ENCODE assay signal across 7 cellular contexts in the genomic region with DNA sequence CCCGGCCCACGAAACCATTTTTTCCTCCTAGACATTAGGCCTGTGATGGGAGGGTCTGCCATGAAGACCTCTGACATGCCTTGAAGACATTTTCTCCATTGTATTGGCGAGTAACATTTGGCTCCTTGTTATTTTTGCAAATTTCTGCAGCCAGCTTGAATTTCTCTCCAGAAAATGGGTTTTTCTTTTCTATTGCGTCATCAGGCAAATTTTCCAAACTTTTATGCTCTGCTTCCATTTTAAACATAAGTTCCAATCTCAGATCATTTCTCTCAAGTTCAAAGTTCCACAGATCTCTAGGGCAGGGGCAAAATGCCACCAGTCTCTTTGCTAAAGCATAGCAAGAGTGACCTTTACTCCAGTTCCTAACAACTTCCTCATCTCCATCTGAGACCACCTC. TPM values are rescaled to one million over a fixed set of nuclear protein-coding genes. Genes with fewer than 3 reads are reported as not detected.
DNase-seq lines count a peak whose midpoint lies in the region; ATAC-seq, FAIRE-seq and TF ChIP-seq lines count a peak whose summit lies in the region.
"Not testable (repeated sequence)": the region's sequence is repeated elsewhere in the genome, so short reads cannot be mapped to it uniquely, and the experiment has no call there.

No MANE protein-coding gene starts in this region.

- CTCF ChIA-PET in A549 (lab: Yijun Ruan, JAX); HEK293 (lab: Yijun Ruan, JAX); IMR-90 (lab: Yijun Ruan, JAX); K562 (lab: Yijun Ruan, JAX; ENCODE audit: low intra/inter-chr PET ratio); H1 (lab: Charles Lee; ENCODE audit: partially characterized antibody); HepG2 (lab: Yijun Ruan, JAX; ENCODE audit: low intra/inter-chr PET ratio, low total read pairs): not testable (repeated sequence)

- not testable (repeated sequence) for H3K36me3 ChIP-seq in HEK293 (ENCODE audit: control insufficient read depth in 2 of 2, insufficient read depth in 1 of 2, low read length in 2 of 2); IMR-90 (ENCODE audit: control insufficient read depth, insufficient read depth, low read length); K562 (ENCODE audit: control insufficient read depth, insufficient read depth, low read length); H1 (ENCODE audit: control insufficient read depth in 2 of 4, insufficient read depth in 4 of 4, low read length in 3 of 4); HepG2 (replicated peaks in 1 of 2; ENCODE audit: control insufficient read depth in 1 of 2, insufficient read depth in 2 of 2, low read length in 2 of 2)

- not testable (repeated sequence) for H3K27ac ChIP-seq in A549; HEK293 (ENCODE audit: extremely low read depth, low read depth, low read length); IMR-90 (ENCODE audit: insufficient read depth, low read length); K562 (ENCODE audit: extremely low read depth, low read depth, low read length); H1 (ENCODE audit: low read depth, low read length); HepG2 (ENCODE audit: extremely low read length, insufficient read depth, low read length)

- not testable (repeated sequence) for H4K91ac ChIP-seq in IMR-90 (ENCODE audit: insufficient read depth, low read depth, low read length); H1 (replicated peaks; ENCODE audit: insufficient read length, low read length)

- TF ChIP-seq POLR2A in A549 (IDR thresholded peaks at IDR 0.05; ENCODE audit: low read length); IMR-90 (IDR thresholded peaks at IDR 0.05; ENCODE audit: low read depth, low read length); K562 (conservative IDR thresholded peaks at IDR 0.05); H1 (IDR thresholded peaks at IDR 0.05; ENCODE audit: control extremely low read depth in 1 of 2, low read depth in 2 of 2, low read length in 2 of 2); HepG2 (IDR thresholded peaks at IDR 0.05; ENCODE audit: insufficient read depth in 1 of 2, low read depth in 2 of 2, low read length in 2 of 2): not testable (repeated sequence)

- TF ChIP-seq CTCF in A549 (IDR thresholded peaks at IDR 0.05); HEK293 (tag by site-specific recombination; IDR thresholded peaks at IDR 0.05); IMR-90 (conservative IDR thresholded peaks at IDR 0.05; ENCODE audit: low read depth, low read length); K562 (IDR thresholded peaks at IDR 0.05 in 2 of 3, conservative IDR thresholded peaks at IDR 0.05 in 1 of 3; ENCODE audit: insufficient read depth in 2 of 3, low read depth in 1 of 3, low read length in 3 of 3); H1 (IDR thresholded peaks at IDR 0.05; ENCODE audit: control extremely low read depth in 1 of 3, insufficient read depth in 1 of 3, low read depth in 1 of 3, low read length in 3 of 3); HepG2 (CRISPR knock-in tag; IDR thresholded peaks at IDR 0.05): not testable (repeated sequence)

- not testable (repeated sequence) for DNase-seq in A549 (ENCODE audit: low read depth in 1 of 2, low spot score in 1 of 2); IMR-90; activated naive CD8-positive, alpha-beta T cell treated with anti-CD3 and anti-CD28 coated beads for 36 hours; K562 (ENCODE audit: extremely low read depth in 1 of 4, low spot score in 3 of 4); H1 (ENCODE audit: low read depth in 1 of 2, low spot score in 2 of 2); HepG2 (ENCODE audit: low spot score)

- not testable (repeated sequence) for BruUV-seq in IMR-90 (replicated peaks; lab: Mats Ljungman, UMichigan); K562 (replicated peaks; lab: Mats Ljungman, UMichigan); HepG2 (replicated peaks; lab: Mats Ljungman, UMichigan)

- not testable (repeated sequence) for H2BK15ac ChIP-seq in IMR-90 (ENCODE audit: low read depth, low read length); H1 (ENCODE audit: low read length)

- TF ChIP-seq RAD21 in A549 (conservative IDR thresholded peaks at IDR 0.05 in 1 of 2, IDR thresholded peaks at IDR 0.05 in 1 of 2); IMR-90 (IDR thresholded peaks at IDR 0.05; ENCODE audit: low read length); K562 (CRISPR knock-in tag; conservative IDR thresholded peaks at IDR 0.05 in 1 of 2, IDR thresholded peaks at IDR 0.05 in 1 of 2); H1 (IDR thresholded peaks at IDR 0.05 in 1 of 2, conservative IDR thresholded peaks at IDR 0.05 in 1 of 2; ENCODE audit: low read depth in 2 of 2, low read length in 2 of 2); HepG2 (CRISPR knock-in tag; IDR thresholded peaks at IDR 0.05): not testable (repeated sequence)

- not testable (repeated sequence) for H2BK12ac ChIP-seq in H1 (ENCODE audit: low read depth, low read length)

- peaks cover 10% of the 10 kb centered on the region; the same call in 2 of the 3 replicates for H3K79me2 ChIP-seq in K562 (ENCODE audit: control insufficient read depth, insufficient read depth, low read length)
- H3K79me2 ChIP-seq in H1 (ENCODE audit: control insufficient read depth in 1 of 2, insufficient read depth in 2 of 2, low read length in 2 of 2); HepG2 (ENCODE audit: insufficient read depth, low read length): not testable (repeated sequence)

- not testable (repeated sequence) for H3K4me1 Mint-ChIP-seq in activated naive CD8-positive, alpha-beta T cell treated with anti-CD3 and anti-CD28 coated beads for 36 hours

- H3K4me2 ChIP-seq in A549; IMR-90 (ENCODE audit: low read depth, low read length); K562 (ENCODE audit: insufficient read depth, low read length); H1 (ENCODE audit: insufficient read depth in 1 of 2, low read depth in 2 of 2, low read length in 2 of 2); HepG2 (ENCODE audit: low read depth, low read length): not testable (repeated sequence)

- not testable (repeated sequence) for H3K4me1 ChIP-seq in A549; HEK293 (ENCODE audit: control insufficient read depth, insufficient read depth, low read length); IMR-90 (ENCODE audit: control insufficient read depth, insufficient read depth, low read length); K562 (replicated peaks in 1 of 2; ENCODE audit: control insufficient read depth in 2 of 2, insufficient read depth in 2 of 2, low read length in 2 of 2); H1 (replicated peaks in 1 of 4; ENCODE audit: control insufficient read depth in 3 of 4, insufficient read depth in 4 of 4, low read length in 3 of 4); HepG2 (ENCODE audit: insufficient read depth, low read length)

- not testable (repeated sequence) for H3K9ac ChIP-seq in IMR-90 (ENCODE audit: low read depth, low read length); K562 (ENCODE audit: insufficient read depth in 1 of 2, low read depth in 2 of 2, low read length in 2 of 2); H1 (replicated peaks in 1 of 4; ENCODE audit: extremely low read depth in 1 of 4, low read depth in 3 of 4, low read length in 3 of 4); HepG2 (ENCODE audit: insufficient read depth, low read depth, low read length)

- H3K4me3 Mint-ChIP-seq in activated naive CD8-positive, alpha-beta T cell treated with anti-CD3 and anti-CD28 coated beads for 36 hours: not testable (repeated sequence)

- H4K8ac ChIP-seq in IMR-90 (ENCODE audit: low read depth in 2 of 2, low read length in 2 of 2); H1 (ENCODE audit: extremely low read depth, insufficient read depth, low read length): not testable (repeated sequence)

- dilution Hi-C loops in IMR-90 (cut with HindIII; ENCODE audit: low sequenced_read_pairs, unreplicated experiment): not testable (repeated sequence)

- H3K27me3 Mint-ChIP-seq in activated naive CD8-positive, alpha-beta T cell treated with anti-CD3 and anti-CD28 coated beads for 36 hours: peaks cover 15% of the 10 kb centered on the region

- in situ Hi-C loops in IMR-90 (cut with MboI; ENCODE audit: low sequenced_read_pairs); K562 (cut with MboI); HepG2 (cut with HindIII; ENCODE audit: extremely low pct_ligation_motif_present, low pct_unique_long_range_greater_than_20kb): not testable (repeated sequence)

- ATAC-seq in A549; IMR-90 (ENCODE audit: low read depth); K562; HepG2: not testable (repeated sequence)

- not testable (repeated sequence) for TF ChIP-seq EP300 in A549 (IDR thresholded peaks at IDR 0.05); K562 (IDR thresholded peaks at IDR 0.05; ENCODE audit: low read length); H1 (IDR thresholded peaks at IDR 0.05; ENCODE audit: borderline replicate concordance in 1 of 2, low read depth in 2 of 2, low read length in 2 of 2); HepG2 (IDR thresholded peaks at IDR 0.05; ENCODE audit: low read depth in 2 of 2, low read length in 2 of 2); HepG2 (CRISPR knock-in tag; IDR thresholded peaks at IDR 0.05; ENCODE audit: borderline replicate concordance)

- not testable (repeated sequence) for H3K18ac ChIP-seq in IMR-90 (ENCODE audit: low read depth, low read length); H1 (ENCODE audit: extremely low read depth, low read length)

- peak overlapping the region; percentile 21 for H3K27ac Mint-ChIP-seq in activated naive CD8-positive, alpha-beta T cell treated with anti-CD3 and anti-CD28 coated beads for 36 hours

- H3K23ac ChIP-seq in IMR-90 (ENCODE audit: low read depth, low read length); H1 (ENCODE audit: insufficient read length): not testable (repeated sequence)

- H2AK5ac ChIP-seq in IMR-90 (ENCODE audit: low read depth, low read length); H1 (ENCODE audit: low read depth, low read length): not testable (repeated sequence)

- not testable (repeated sequence) for H3K14ac ChIP-seq in IMR-90 (replicated peaks; ENCODE audit: low read depth, low read length); H1 (ENCODE audit: insufficient read length)

- H3K23me2 ChIP-seq in H1 (ENCODE audit: low read depth, low read length): not testable (repeated sequence)

- POLR2A ChIA-PET in A549 (lab: Yijun Ruan, JAX); HEK293 (lab: Yijun Ruan, JAX); IMR-90 (lab: Charles Lee; ENCODE audit: unreplicated experiment); K562 (lab: Yijun Ruan, JAX); H1 (lab: Charles Lee; ENCODE audit: partially characterized antibody); HepG2 (lab: Yijun Ruan, JAX): not testable (repeated sequence)

- WGBS in A549 (ENCODE audit: missing lambda C conversion rate): 41% methylated on average over 4 of the region's 4 CpGs
- 86% methylated on average over 1 of the region's 4 CpGs; no CpG with 5 or more reads in 1 of the 2 experiments for WGBS in IMR-90 (ENCODE audit: extremely low coverage in 2 of 2, insufficient read length in 1 of 2), 2 experiments
- 32% methylated on average over 4 of the region's 4 CpGs for WGBS in K562 (ENCODE audit: insufficient coverage, low coverage, missing lambda C conversion rate)
- 93% methylated on average over 4 of the region's 4 CpGs; no CpG with 5 or more reads in 1 of the 2 experiments for WGBS in H1 (ENCODE audit: extremely low coverage in 1 of 2, insufficient coverage in 1 of 2, insufficient read length in 1 of 2, insufficient replicate concordance in 2 of 2, low coverage in 1 of 2, low lambda C conversion rate in 2 of 2, missing lambda C conversion rate in 1 of 2), 2 experiments
- 35% methylated on average over 4 of the region's 4 CpGs for WGBS in HepG2 (ENCODE audit: low lambda C conversion rate)

- H3K79me1 ChIP-seq in IMR-90 (ENCODE audit: low read depth in 1 of 2, low read length in 2 of 2); H1 (ENCODE audit: low read depth, low read length): not testable (repeated sequence)

- H3K9me3 ChIP-seq in A549 (peaks cover 24% of the 10 kb centered on the region), H1 (ENCODE audit: insufficient read depth in 2 of 2, low read depth in 1 of 2, low read length in 1 of 2) (peaks cover 12 to 15% of the 10 kb centered on the region in 2 experiments), HepG2 (ENCODE audit: low read length) (peaks cover 23% of the 10 kb centered on the region)
- not testable (repeated sequence) for H3K9me3 ChIP-seq in HEK293 (ENCODE audit: control insufficient read depth, insufficient read depth, low read depth, low read length); IMR-90 (ENCODE audit: control insufficient read depth, insufficient read depth, low read length); K562 (replicated peaks; ENCODE audit: control insufficient read depth, insufficient read depth, low read depth, low read length)

- H2AFZ ChIP-seq in IMR-90 (replicated peaks; ENCODE audit: low read length, poor library complexity); K562 (ENCODE audit: low read depth, low read length); H1 (ENCODE audit: low read length); HepG2 (ENCODE audit: low read length): not testable (repeated sequence)

- not testable (repeated sequence) for H3K4me3 ChIP-seq in A549; HEK293 (ENCODE audit: low read depth, low read length); IMR-90 (ENCODE audit: insufficient read depth, low read depth, low read length); K562; H1 (ENCODE audit: extremely low read depth in 1 of 4, insufficient read depth in 2 of 4, low read depth in 3 of 4, low read length in 4 of 4); HepG2 (replicated peaks in 1 of 3; ENCODE audit: insufficient read depth in 1 of 3, low read depth in 2 of 3, low read length in 3 of 3)

- not testable (repeated sequence) for H2BK5ac ChIP-seq in IMR-90 (ENCODE audit: low read depth, low read length, poor library complexity, severe bottlenecking); H1 (ENCODE audit: low read depth, low read length)

- FAIRE-seq in A549 (lab: Jason Lieb, UNC); K562 (lab: Jason Lieb, UNC); H1 (lab: Jason Lieb, UNC); HepG2 (lab: Jason Lieb, UNC): not testable (repeated sequence)

- H3K27me3 ChIP-seq in IMR-90 (ENCODE audit: control insufficient read depth, insufficient read depth, low read length); K562 (ENCODE audit: control insufficient read depth in 2 of 2, insufficient read depth in 2 of 2, low read length in 2 of 2); H1 (replicated peaks in 1 of 4; ENCODE audit: control insufficient read depth in 3 of 4, extremely low read depth in 1 of 4, insufficient read depth in 3 of 4, low read length in 3 of 4); HepG2 (ENCODE audit: control insufficient read depth in 1 of 2, insufficient read depth in 2 of 2, low read length in 2 of 2): not testable (repeated sequence)

- intact Hi-C loops in IMR-90 (cut with micrococcal nuclease); K562 (cut with micrococcal nuclease); HepG2 (cut with micrococcal nuclease; ENCODE audit: unreplicated experiment): not testable (repeated sequence)

- not testable (repeated sequence) for H2BK20ac ChIP-seq in IMR-90 (ENCODE audit: low read depth, low read length); H1 (ENCODE audit: low read length)

- not testable (repeated sequence) for H2BK120ac ChIP-seq in IMR-90 (ENCODE audit: low read depth, low read length); H1 (replicated peaks; ENCODE audit: low read depth, low read length)

- H3K9me1 ChIP-seq in IMR-90 (ENCODE audit: insufficient read depth, low read length); K562 (ENCODE audit: control insufficient read depth, insufficient read depth, low read length): not testable (repeated sequence)

- not testable (repeated sequence) for H2AK9ac ChIP-seq in IMR-90 (replicated peaks; ENCODE audit: low read depth, low read length, poor library complexity)

- peaks cover 20% of the 10 kb centered on the region for H3K9me3 Mint-ChIP-seq in activated naive CD8-positive, alpha-beta T cell treated with anti-CD3 and anti-CD28 coated beads for 36 hours

- not testable (repeated sequence) for H3K4ac ChIP-seq in IMR-90 (ENCODE audit: low read depth, low read length); H1 (replicated peaks; ENCODE audit: insufficient read length, low read depth, low read length)

- H3K36me3 Mint-ChIP-seq in activated naive CD8-positive, alpha-beta T cell treated with anti-CD3 and anti-CD28 coated beads for 36 hours: peaks cover 12% of the 10 kb centered on the region

- not testable (repeated sequence) for H4K5ac ChIP-seq in IMR-90 (ENCODE audit: low read depth, low read length); H1 (ENCODE audit: insufficient read length, low read depth, low read length)

- not testable (repeated sequence) for H4K20me1 ChIP-seq in IMR-90 (ENCODE audit: insufficient read depth, low read length); K562 (replicated peaks; ENCODE audit: control insufficient read depth, insufficient read depth, low read length); H1 (replicated peaks in 1 of 2; ENCODE audit: control insufficient read depth in 1 of 2, insufficient read depth in 2 of 2, low read length in 2 of 2); HepG2 (ENCODE audit: insufficient read depth, low read length)

- H3K56ac ChIP-seq in IMR-90 (ENCODE audit: extremely low read depth, insufficient read depth, low read length); H1 (replicated peaks; ENCODE audit: insufficient read length, low read depth, low read length): not testable (repeated sequence)

RNA-seq across cellular contexts. Expression of gene ZFP64, which starts 29.8 kb away (rescaled TPM):
- polyA plus RNA-seq in A549 (2011; rRNA removed): 22.0 and 24.7 TPM in 2 replicates
- polyA plus RNA-seq in A549 (2012; cell fraction: cytosol; rRNA removed): 24.3 and 26.1 TPM in 2 replicates
- 18.0 and 21.3 TPM in 2 replicates for polyA plus RNA-seq in A549 (2012; cell fraction: nucleus; rRNA removed)
- 13.8 to 16.1 TPM (median 14.4 TPM) in 3 replicates for polyA plus RNA-seq in A549 (2017; fragmentation: RNase III; extraction: RNeasy Plus Mini Kit Qiagen cat#74134 plus additional on column Dnase treatment)
- 53.4 and 64.8 TPM in 2 replicates for polyA minus RNA-seq in A549 (2011; rRNA and poly(A)+ RNA removed)
- 13.3 and 14.3 TPM in 2 replicates for total RNA-seq in IMR-90 (2012; rRNA removed)
- polyA plus RNA-seq in IMR-90 (2012; rRNA removed): 15.1 and 17.1 TPM in 2 replicates
- polyA plus RNA-seq in IMR-90 (2012; cell fraction: cytosol; rRNA removed): 14.1 and 18.0 TPM in 2 replicates
- polyA plus RNA-seq in IMR-90 (2012; cell fraction: nucleus; rRNA removed; ENCODE audit: low replicate concordance): 10.8 and 15.0 TPM in 2 replicates
- 10 to 100 TPM; 13.1 to 13.5 TPM for total RNA-seq in activated naive CD8-positive, alpha-beta T cell treated with anti-CD3 and anti-CD28 coated beads for 36 hours
- total RNA-seq in K562 (2011; cell fraction: chromatin; rRNA removed; ENCODE audit: low replicate concordance): 19.7 and 20.7 TPM in 2 replicates
- total RNA-seq in K562 (2011; cell fraction: nucleolus; rRNA removed): 15.2 and 16.6 TPM in 2 replicates
- 15.8 and 19.6 TPM in 2 replicates for total RNA-seq in K562 (2011; cell fraction: nucleoplasm; rRNA removed)
- total RNA-seq in K562 (2014; rRNA removed): 7.0 and 10.3 TPM in 2 replicates
- total RNA-seq in K562 (2014; rRNA removed; fragmentation: Illumina TruSeq; extraction: Trizol): 6.2 and 7.2 TPM in 2 replicates
- total RNA-seq in K562 (2015; rRNA removed; fragmentation: Illumina TruSeq; extraction: Trizol): 6.3 and 7.1 TPM in 2 replicates
- total RNA-seq in K562 (2021): 11.3 and 12.9 TPM in 2 replicates
- 12.2 and 13.8 TPM in 2 replicates for polyA plus RNA-seq in K562 (2011; rRNA removed)
- polyA plus RNA-seq in K562 (2011; cell fraction: cytosol; rRNA removed): 14.6 and 19.1 TPM in 2 replicates
- 9.7 and 10.0 TPM in 2 replicates for polyA plus RNA-seq in K562 (2011; cell fraction: nucleus; rRNA removed)
- 8.6 and 9.3 TPM in 2 replicates for polyA plus RNA-seq in K562 (2012)
- polyA plus RNA-seq in K562 (2014; fragmentation: Illumina TruSeq; extraction: Trizol): 12.7 and 13.4 TPM in 2 replicates
- polyA plus RNA-seq in K562 (2014; fragmentation: Nextera tagmentation; extraction: Ambion mirVana): 1 to 10 TPM; 1.4 to 1.8 TPM
- 7.3 and 8.4 TPM in 2 replicates for polyA plus RNA-seq in K562 (2014; rRNA removed)
- polyA minus RNA-seq in K562 (2011; rRNA and poly(A)+ RNA removed): 11.8 and 16.2 TPM in 2 replicates
- polyA minus RNA-seq in K562 (2011; cell fraction: cytosol; rRNA and poly(A)+ RNA removed): 9.7 and 11.7 TPM in 2 replicates
- 9.0 and 11.1 TPM in 2 replicates for polyA minus RNA-seq in K562 (2011; cell fraction: nucleus; rRNA and poly(A)+ RNA removed)
- total RNA-seq in H1 (2021; fragmentation: NEBNext Ultra II Directional; extraction: Animal tissue kit (Norgen Biotek cat#: 25700)): 25.3 and 26.2 TPM in 2 replicates
- polyA plus RNA-seq in H1 (2011; rRNA removed): 43.7 and 46.1 TPM in 2 replicates
- 33.6 TPM for polyA plus RNA-seq in H1 (2011; cell fraction: cytosol; rRNA removed)
- polyA plus RNA-seq in H1 (2011; cell fraction: nucleus; rRNA removed): 37.7 TPM
- 15.3 to 26.8 TPM (median 25.1 TPM) in 4 replicates for polyA plus RNA-seq in H1 (2012, experiment 1 of 2)
- 17.4 TPM for polyA plus RNA-seq in H1 (2012, experiment 2 of 2)
- polyA plus RNA-seq in H1 (2013, experiment 1 of 2): 14.2 TPM
- 15.0 TPM for polyA plus RNA-seq in H1 (2013, experiment 2 of 2)
- polyA minus RNA-seq in H1 (2011; rRNA and poly(A)+ RNA removed): 79.3 and 83.1 TPM in 2 replicates
- polyA minus RNA-seq in H1 (2011; cell fraction: cytosol; rRNA and poly(A)+ RNA removed): 34.9 TPM
- 85.0 TPM for polyA minus RNA-seq in H1 (2011; cell fraction: nucleus; rRNA and poly(A)+ RNA removed)
- 12.0 and 13.3 TPM in 2 replicates for total RNA-seq in HepG2 (2016; rRNA removed; fragmentation: Illumina TruSeq; extraction: Trizol)
- 3.3 and 3.4 TPM in 2 replicates for total RNA-seq in HepG2 (2016; cell fraction: cytosol; rRNA removed; fragmentation: Illumina TruSeq; extraction: Trizol; ENCODE audit: low read depth)
- total RNA-seq in HepG2 (2016; cell fraction: insoluble cytoplasmic fraction; rRNA removed; fragmentation: Illumina TruSeq; extraction: Trizol): 12.0 TPM in 2 replicates
- 11.5 and 13.0 TPM in 2 replicates for total RNA-seq in HepG2 (2016; cell fraction: membrane; rRNA removed; fragmentation: Illumina TruSeq; extraction: Trizol)
- 9.1 and 11.2 TPM in 2 replicates for total RNA-seq in HepG2 (2016; cell fraction: nucleus; rRNA removed; fragmentation: Illumina TruSeq; extraction: Trizol)
- 23.9 and 24.3 TPM in 2 replicates for polyA plus RNA-seq in HepG2 (2011; rRNA removed)
- polyA plus RNA-seq in HepG2 (2011; cell fraction: cytosol; rRNA removed): 20.8 and 23.4 TPM in 2 replicates
- polyA plus RNA-seq in HepG2 (2011; cell fraction: nucleus; rRNA removed): 15.8 and 16.2 TPM in 2 replicates
- 11.6 and 14.7 TPM in 2 replicates for polyA plus RNA-seq in HepG2 (2012)
- polyA plus RNA-seq in HepG2 (2016; cell fraction: cytosol; fragmentation: Illumina TruSeq; extraction: Trizol; ENCODE audit: low read depth): 3.4 and 3.6 TPM in 2 replicates
- 15.4 and 19.6 TPM in 2 replicates for polyA plus RNA-seq in HepG2 (2016; cell fraction: insoluble cytoplasmic fraction; fragmentation: Illumina TruSeq; extraction: Trizol; ENCODE audit: low read depth)
- polyA plus RNA-seq in HepG2 (2016; cell fraction: membrane; fragmentation: Illumina TruSeq; extraction: Trizol; ENCODE audit: low read depth): 9.9 and 10.7 TPM in 2 replicates
- polyA plus RNA-seq in HepG2 (2016; cell fraction: nucleus; fragmentation: Illumina TruSeq; extraction: Trizol; ENCODE audit: insufficient read depth, low read depth): 13.9 and 14.3 TPM in 2 replicates
- polyA minus RNA-seq in HepG2 (2011; rRNA and poly(A)+ RNA removed; ENCODE audit: low replicate concordance): 42.5 and 53.2 TPM in 2 replicates
- polyA minus RNA-seq in HepG2 (2011; cell fraction: cytosol; rRNA and poly(A)+ RNA removed): 15.9 and 17.9 TPM in 2 replicates
- polyA minus RNA-seq in HepG2 (2011; cell fraction: nucleus; rRNA and poly(A)+ RNA removed): 18.0 and 22.0 TPM in 2 replicates
